Comparison of ENCODE assay signal across 8 cellular contexts in genomic region chr2:63698825-63699548, GRCh38.
DNase-seq lines count a peak whose midpoint lies in the region; ATAC-seq, FAIRE-seq and TF ChIP-seq lines count a peak whose summit lies in the region.

No MANE protein-coding gene starts in this region.

- H3K27ac Mint-ChIP-seq in astrocyte (ENCODE audit: unreplicated experiment): peak overlapping the region; percentile 81

- no peaks in the 10 kb centered on the region for H4K20me1 ChIP-seq in astrocyte (ENCODE audit: insufficient read depth, low read length)

- peak overlapping the region; percentile 9 for H3K9ac ChIP-seq in astrocyte (ENCODE audit: low read length)

- peak overlapping the region; percentile 56 for H3K27ac ChIP-seq in astrocyte (ENCODE audit: low read depth, low read length)

- H3K36me3 ChIP-seq in astrocyte (ENCODE audit: insufficient read depth, low read length): no peaks in the 10 kb centered on the region

- no peaks in the 10 kb centered on the region for H3K27me3 ChIP-seq in astrocyte (ENCODE audit: insufficient read depth, low read length)

- no peak overlapping the region for H3K4me3 Mint-ChIP-seq in astrocyte (ENCODE audit: unreplicated experiment)

- H3K4me2 ChIP-seq in astrocyte (ENCODE audit: low read length): peak overlapping the region; percentile 48

- H2AFZ ChIP-seq in astrocyte (ENCODE audit: low read depth, low read length): peak overlapping the region; percentile 79

- TF ChIP-seq CTCF in astrocyte (IDR thresholded peaks at IDR 0.05; ENCODE audit: insufficient read depth, low read depth, low read length): peak; percentile 57

- peaks cover 2% of the 10 kb centered on the region for H3K36me3 Mint-ChIP-seq in astrocyte (ENCODE audit: low read depth, unreplicated experiment)

- peak; percentile 1 for DNase-seq in activated T-cell treated with anti-CD3 and anti-CD28 coated beads for 4 hours
- no peak for DNase-seq in activated T-cell treated with anti-CD3 and anti-CD28 coated beads, Interleukin-2, amount 50 U/mL, for 48 hours
- DNase-seq in H4 (ENCODE audit: low spot score): peak; percentile 83
- DNase-seq in NCI-H1694 (lab: John Stamatoyannopoulos, UW): peak; percentile 42
- peak; percentile 86 for DNase-seq in astrocyte (ENCODE audit: low read depth)
- DNase-seq in iPS DF 4.7 (ENCODE audit: extremely low read depth, low spot score): peak; percentile 62
- DNase-seq in skeletal muscle cell (ENCODE audit: low read depth): peak; percentile 80

- H3K4me1 ChIP-seq in astrocyte (ENCODE audit: insufficient read depth, low read length): peaks cover 14% of the 10 kb centered on the region

- no peak for ATAC-seq in HG03432 (IDR thresholded peaks at IDR 0.05; ENCODE audit: unreplicated experiment)

- no peaks in the 10 kb centered on the region for H3K9me3 ChIP-seq in astrocyte (ENCODE audit: insufficient read depth, low read depth, low read length)

- no peak overlapping the region for H3K4me3 ChIP-seq in astrocyte (ENCODE audit: insufficient read depth, low read depth, low read length)
- H3K4me3 ChIP-seq in skeletal muscle cell (ENCODE audit: low read depth, low read length): no peak overlapping the region

- FAIRE-seq in astrocyte (lab: Jason Lieb, UNC): peak; percentile 90

- no peaks in the 10 kb centered on the region for H3K27me3 Mint-ChIP-seq in astrocyte (ENCODE audit: low read depth, unreplicated experiment)

- no peaks in the 10 kb centered on the region for H3K79me2 ChIP-seq in astrocyte (ENCODE audit: insufficient read depth, low read length)

- no peaks in the 10 kb centered on the region for H3K9me3 Mint-ChIP-seq in astrocyte (ENCODE audit: unreplicated experiment)

- peaks cover 17% of the 10 kb centered on the region for H3K4me1 Mint-ChIP-seq in astrocyte (ENCODE audit: low read depth, unreplicated experiment)

Comparison
In these comparisons a context has a peak if more than half of its experiments do, and no peak if none do; other contexts are left out.
1. DNase-seq: peak in activated T-cell treated with anti-CD3 and anti-CD28 coated beads for 4 hours (single experiment), H4 (single experiment), NCI-H1694 (single experiment), astrocyte (single experiment), iPS DF 4.7 (single experiment) and skeletal muscle cell (single experiment); none in activated T-cell treated with anti-CD3 and anti-CD28 coated beads, Interleukin-2, amount 50 U/mL, for 48 hours (0 of 2).